In the genomic region with DNA sequence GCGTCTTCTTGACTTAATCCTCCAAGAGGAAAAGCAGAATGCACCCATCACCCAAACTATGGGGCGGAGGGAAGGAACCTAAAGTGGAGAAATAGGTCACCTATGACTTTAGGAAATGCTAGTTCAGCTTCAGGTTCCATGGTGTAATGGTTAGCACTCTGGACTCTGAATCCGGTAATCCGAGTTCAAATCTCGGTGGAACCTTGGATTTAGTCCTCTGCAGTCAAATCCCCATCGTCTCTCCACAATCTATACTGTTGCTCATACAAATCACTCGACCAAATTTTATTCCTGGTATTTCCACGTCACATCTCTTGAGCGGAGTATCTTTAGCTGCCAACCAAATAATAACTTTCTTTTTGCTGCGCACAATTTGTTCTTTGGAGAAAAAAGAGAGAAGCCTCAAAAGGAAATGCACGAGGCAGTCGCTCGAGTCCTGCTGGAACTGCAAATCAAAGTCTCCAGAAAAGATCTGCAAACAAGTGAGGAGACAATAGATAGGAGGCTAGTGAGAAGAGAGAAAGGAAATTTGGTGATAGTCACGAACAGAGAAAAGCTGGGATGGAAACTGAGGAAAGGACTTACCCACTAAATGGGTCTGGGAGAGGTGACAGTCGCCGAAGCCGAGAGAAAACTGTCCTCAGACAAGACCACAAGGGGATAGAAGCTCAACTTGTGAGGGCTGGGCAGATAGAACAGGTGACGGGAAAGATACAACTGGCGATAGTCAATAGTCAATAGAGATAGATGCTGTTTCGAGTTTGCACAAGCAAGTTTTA, we compare ENCODE assay signal across 1 cellular context.
TF ChIP-seq lines count a peak whose summit lies in the region.

No MANE protein-coding gene starts in this region.

TF ChIP-seq in H1, 55 proteins besides CTCF, POLR2A, EP300 and RAD21:
- TF ChIP-seq GABPA (IDR thresholded peaks at IDR 0.05; ENCODE audit: borderline replicate concordance, insufficient read depth, low read length) = no peak
- 0 out of 2 replicates have a peak, but pooled peaks have one; percentile 20 for TF ChIP-seq TCF12 (IDR thresholded peaks at IDR 0.05; ENCODE audit: low read depth, low read length)
- peak; percentile 69 for TF ChIP-seq ASH2L (IDR thresholded peaks at IDR 0.05; ENCODE audit: low read length)
- TF ChIP-seq KDM4A (IDR thresholded peaks at IDR 0.05; ENCODE audit: low read depth, low read length, severe bottlenecking) = no peak
- peak; percentile 100 for TF ChIP-seq TBP (IDR thresholded peaks at IDR 0.05; ENCODE audit: low read depth, low read length)
- no peak for TF ChIP-seq ZNF274 (IDR thresholded peaks at IDR 0.05; ENCODE audit: borderline replicate concordance, extremely low read depth, low read length)
- no peak for TF ChIP-seq CHD2 (IDR thresholded peaks at IDR 0.05; ENCODE audit: low read length)
- peak; percentile 70 for TF ChIP-seq TEAD4 (IDR thresholded peaks at IDR 0.05; ENCODE audit: low read depth, low read length)
- TF ChIP-seq BCL11A (IDR thresholded peaks at IDR 0.05; ENCODE audit: low read depth in 2 of 2, low read length in 2 of 2) = no peak
- TF ChIP-seq TAF1 (IDR thresholded peaks at IDR 0.05; ENCODE audit: low read depth, low read length) = no peak
- TF ChIP-seq CBX8 (IDR thresholded peaks at IDR 0.05; ENCODE audit: borderline replicate concordance, low read depth, low read length) = no peak
- TF ChIP-seq, protein P1, sequence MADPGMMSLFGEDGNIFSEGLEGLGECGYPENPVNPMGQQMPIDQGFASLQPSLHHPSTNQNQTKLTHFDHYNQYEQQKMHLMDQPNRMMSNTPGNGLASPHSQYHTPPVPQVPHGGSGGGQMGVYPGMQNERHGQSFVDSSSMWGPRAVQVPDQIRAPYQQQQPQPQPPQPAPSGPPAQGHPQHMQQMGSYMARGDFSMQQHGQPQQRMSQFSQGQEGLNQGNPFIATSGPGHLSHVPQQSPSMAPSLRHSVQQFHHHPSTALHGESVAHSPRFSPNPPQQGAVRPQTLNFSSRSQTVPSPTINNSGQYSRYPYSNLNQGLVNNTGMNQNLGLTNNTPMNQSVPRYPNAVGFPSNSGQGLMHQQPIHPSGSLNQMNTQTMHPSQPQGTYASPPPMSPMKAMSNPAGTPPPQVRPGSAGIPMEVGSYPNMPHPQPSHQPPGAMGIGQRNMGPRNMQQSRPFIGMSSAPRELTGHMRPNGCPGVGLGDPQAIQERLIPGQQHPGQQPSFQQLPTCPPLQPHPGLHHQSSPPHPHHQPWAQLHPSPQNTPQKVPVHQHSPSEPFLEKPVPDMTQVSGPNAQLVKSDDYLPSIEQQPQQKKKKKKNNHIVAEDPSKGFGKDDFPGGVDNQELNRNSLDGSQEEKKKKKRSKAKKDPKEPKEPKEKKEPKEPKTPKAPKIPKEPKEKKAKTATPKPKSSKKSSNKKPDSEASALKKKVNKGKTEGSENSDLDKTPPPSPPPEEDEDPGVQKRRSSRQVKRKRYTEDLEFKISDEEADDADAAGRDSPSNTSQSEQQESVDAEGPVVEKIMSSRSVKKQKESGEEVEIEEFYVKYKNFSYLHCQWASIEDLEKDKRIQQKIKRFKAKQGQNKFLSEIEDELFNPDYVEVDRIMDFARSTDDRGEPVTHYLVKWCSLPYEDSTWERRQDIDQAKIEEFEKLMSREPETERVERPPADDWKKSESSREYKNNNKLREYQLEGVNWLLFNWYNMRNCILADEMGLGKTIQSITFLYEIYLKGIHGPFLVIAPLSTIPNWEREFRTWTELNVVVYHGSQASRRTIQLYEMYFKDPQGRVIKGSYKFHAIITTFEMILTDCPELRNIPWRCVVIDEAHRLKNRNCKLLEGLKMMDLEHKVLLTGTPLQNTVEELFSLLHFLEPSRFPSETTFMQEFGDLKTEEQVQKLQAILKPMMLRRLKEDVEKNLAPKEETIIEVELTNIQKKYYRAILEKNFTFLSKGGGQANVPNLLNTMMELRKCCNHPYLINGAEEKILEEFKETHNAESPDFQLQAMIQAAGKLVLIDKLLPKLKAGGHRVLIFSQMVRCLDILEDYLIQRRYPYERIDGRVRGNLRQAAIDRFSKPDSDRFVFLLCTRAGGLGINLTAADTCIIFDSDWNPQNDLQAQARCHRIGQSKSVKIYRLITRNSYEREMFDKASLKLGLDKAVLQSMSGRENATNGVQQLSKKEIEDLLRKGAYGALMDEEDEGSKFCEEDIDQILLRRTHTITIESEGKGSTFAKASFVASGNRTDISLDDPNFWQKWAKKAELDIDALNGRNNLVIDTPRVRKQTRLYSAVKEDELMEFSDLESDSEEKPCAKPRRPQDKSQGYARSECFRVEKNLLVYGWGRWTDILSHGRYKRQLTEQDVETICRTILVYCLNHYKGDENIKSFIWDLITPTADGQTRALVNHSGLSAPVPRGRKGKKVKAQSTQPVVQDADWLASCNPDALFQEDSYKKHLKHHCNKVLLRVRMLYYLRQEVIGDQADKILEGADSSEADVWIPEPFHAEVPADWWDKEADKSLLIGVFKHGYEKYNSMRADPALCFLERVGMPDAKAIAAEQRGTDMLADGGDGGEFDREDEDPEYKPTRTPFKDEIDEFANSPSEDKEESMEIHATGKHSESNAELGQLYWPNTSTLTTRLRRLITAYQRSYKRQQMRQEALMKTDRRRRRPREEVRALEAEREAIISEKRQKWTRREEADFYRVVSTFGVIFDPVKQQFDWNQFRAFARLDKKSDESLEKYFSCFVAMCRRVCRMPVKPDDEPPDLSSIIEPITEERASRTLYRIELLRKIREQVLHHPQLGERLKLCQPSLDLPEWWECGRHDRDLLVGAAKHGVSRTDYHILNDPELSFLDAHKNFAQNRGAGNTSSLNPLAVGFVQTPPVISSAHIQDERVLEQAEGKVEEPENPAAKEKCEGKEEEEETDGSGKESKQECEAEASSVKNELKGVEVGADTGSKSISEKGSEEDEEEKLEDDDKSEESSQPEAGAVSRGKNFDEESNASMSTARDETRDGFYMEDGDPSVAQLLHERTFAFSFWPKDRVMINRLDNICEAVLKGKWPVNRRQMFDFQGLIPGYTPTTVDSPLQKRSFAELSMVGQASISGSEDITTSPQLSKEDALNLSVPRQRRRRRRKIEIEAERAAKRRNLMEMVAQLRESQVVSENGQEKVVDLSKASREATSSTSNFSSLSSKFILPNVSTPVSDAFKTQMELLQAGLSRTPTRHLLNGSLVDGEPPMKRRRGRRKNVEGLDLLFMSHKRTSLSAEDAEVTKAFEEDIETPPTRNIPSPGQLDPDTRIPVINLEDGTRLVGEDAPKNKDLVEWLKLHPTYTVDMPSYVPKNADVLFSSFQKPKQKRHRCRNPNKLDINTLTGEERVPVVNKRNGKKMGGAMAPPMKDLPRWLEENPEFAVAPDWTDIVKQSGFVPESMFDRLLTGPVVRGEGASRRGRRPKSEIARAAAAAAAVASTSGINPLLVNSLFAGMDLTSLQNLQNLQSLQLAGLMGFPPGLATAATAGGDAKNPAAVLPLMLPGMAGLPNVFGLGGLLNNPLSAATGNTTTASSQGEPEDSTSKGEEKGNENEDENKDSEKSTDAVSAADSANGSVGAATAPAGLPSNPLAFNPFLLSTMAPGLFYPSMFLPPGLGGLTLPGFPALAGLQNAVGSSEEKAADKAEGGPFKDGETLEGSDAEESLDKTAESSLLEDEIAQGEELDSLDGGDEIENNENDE (IDR thresholded peaks at IDR 0.05; ENCODE audit: insufficient replicate concordance, low read length) = no peak
- no peak; the same call in 1 of the 2 replicates for TF ChIP-seq NRF1 (IDR thresholded peaks at IDR 0.05; ENCODE audit: low read depth, low read length)
- TF ChIP-seq KDM5A (IDR thresholded peaks at IDR 0.05; ENCODE audit: low read length) = no peak
- no peak for TF ChIP-seq SRF (IDR thresholded peaks at IDR 0.05; ENCODE audit: low read depth, low read length)
- no peak for TF ChIP-seq EZH2 (IDR thresholded peaks at IDR 0.05; ENCODE audit: low read depth, low read length, severe bottlenecking)
- no peak for TF ChIP-seq FOSL1 (IDR thresholded peaks at IDR 0.05; ENCODE audit: insufficient read depth, low read depth, low read length)
- no peak for TF ChIP-seq NANOG (IDR thresholded peaks at IDR 0.05; ENCODE audit: insufficient read depth, low read depth, low read length, poor library complexity, severe bottlenecking)
- TF ChIP-seq RXRA (IDR thresholded peaks at IDR 0.05; ENCODE audit: insufficient read depth, low read depth, low read length) = no peak
- TF ChIP-seq, protein P2, sequence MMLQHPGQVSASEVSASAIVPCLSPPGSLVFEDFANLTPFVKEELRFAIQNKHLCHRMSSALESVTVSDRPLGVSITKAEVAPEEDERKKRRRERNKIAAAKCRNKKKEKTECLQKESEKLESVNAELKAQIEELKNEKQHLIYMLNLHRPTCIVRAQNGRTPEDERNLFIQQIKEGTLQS (IDR thresholded peaks at IDR 0.05; ENCODE audit: insufficient read depth, low read depth, low read length) = no peak
- no peak; the same call in 1 of the 2 replicates for TF ChIP-seq CREB1 (IDR thresholded peaks at IDR 0.05)
- no peak for TF ChIP-seq SIN3A (conservative IDR thresholded peaks at IDR 0.05 in 1 of 2, IDR thresholded peaks at IDR 0.05 in 1 of 2; ENCODE audit: low read depth in 1 of 2, low read length in 2 of 2)
- TF ChIP-seq PHF8 (conservative IDR thresholded peaks at IDR 0.05; ENCODE audit: low read depth, low read length) = no peak
- no peak for TF ChIP-seq BACH1 (IDR thresholded peaks at IDR 0.05; ENCODE audit: low read length)
- TF ChIP-seq, protein P3, sequence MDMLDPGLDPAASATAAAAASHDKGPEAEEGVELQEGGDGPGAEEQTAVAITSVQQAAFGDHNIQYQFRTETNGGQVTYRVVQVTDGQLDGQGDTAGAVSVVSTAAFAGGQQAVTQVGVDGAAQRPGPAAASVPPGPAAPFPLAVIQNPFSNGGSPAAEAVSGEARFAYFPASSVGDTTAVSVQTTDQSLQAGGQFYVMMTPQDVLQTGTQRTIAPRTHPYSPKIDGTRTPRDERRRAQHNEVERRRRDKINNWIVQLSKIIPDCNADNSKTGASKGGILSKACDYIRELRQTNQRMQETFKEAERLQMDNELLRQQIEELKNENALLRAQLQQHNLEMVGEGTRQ (IDR thresholded peaks at IDR 0.05; ENCODE audit: low read length) = no peak
- no peak for TF ChIP-seq SIRT6 (IDR thresholded peaks at IDR 0.05; ENCODE audit: low read length)
- TF ChIP-seq HDAC6 (IDR thresholded peaks at IDR 0.05; ENCODE audit: low read depth, low read length) = no peak
- TF ChIP-seq SAP30 (IDR thresholded peaks at IDR 0.05; ENCODE audit: insufficient read depth, insufficient replicate concordance, low read length) = peak; percentile 43
- no peak for TF ChIP-seq RBBP5 (IDR thresholded peaks at IDR 0.05; ENCODE audit: borderline replicate concordance, low read depth, low read length)
- TF ChIP-seq RNF2 (IDR thresholded peaks at IDR 0.05; ENCODE audit: borderline replicate concordance, low read depth, low read length, missing control alignments, poor library complexity, severe bottlenecking) = no peak
- no peak for TF ChIP-seq SUZ12 (IDR thresholded peaks at IDR 0.05; ENCODE audit: low read length)
- TF ChIP-seq BRCA1 (IDR thresholded peaks at IDR 0.05; ENCODE audit: low read depth, low read length) = no peak
- no peak for TF ChIP-seq CBX5 (IDR thresholded peaks at IDR 0.05; ENCODE audit: low read depth, low read length)
- TF ChIP-seq SP1 (IDR thresholded peaks at IDR 0.05; ENCODE audit: low read depth, low read length) = no peak
- no peak for TF ChIP-seq KDM1A (IDR thresholded peaks at IDR 0.05; ENCODE audit: borderline replicate concordance, low read length)
- no peak for TF ChIP-seq CHD1 (IDR thresholded peaks at IDR 0.05; ENCODE audit: low read depth, low read length)
- TF ChIP-seq POLR2AphosphoS5 (IDR thresholded peaks at IDR 0.05; ENCODE audit: low read depth, low read length) = no peak
- no peak for TF ChIP-seq EGR1 (IDR thresholded peaks at IDR 0.05; ENCODE audit: borderline replicate concordance, low read depth, low read length)
- no peak for TF ChIP-seq SP2 (IDR thresholded peaks at IDR 0.05; ENCODE audit: low read length)
- no peak for TF ChIP-seq POU5F1 (IDR thresholded peaks at IDR 0.05; ENCODE audit: low read depth, low read length)
- TF ChIP-seq CEBPB (IDR thresholded peaks at IDR 0.05; ENCODE audit: low read depth, low read length) = 0 out of 2 replicates have a peak, but pooled peaks have one; percentile 48
- TF ChIP-seq SIX5 (IDR thresholded peaks at IDR 0.05; ENCODE audit: low read depth, low read length) = no peak
- TF ChIP-seq RFX5 (IDR thresholded peaks at IDR 0.05; ENCODE audit: borderline replicate concordance, low read depth, low read length) = no peak
- peak; percentile 53; the same call in 1 of the 2 replicates for TF ChIP-seq YY1 (IDR thresholded peaks at IDR 0.05; ENCODE audit: low read depth, low read length)
- no peak for TF ChIP-seq HDAC2 (IDR thresholded peaks at IDR 0.05; ENCODE audit: borderline replicate concordance in 1 of 2, low read depth in 2 of 2, low read length in 2 of 2)
- TF ChIP-seq JUND (IDR thresholded peaks at IDR 0.05; ENCODE audit: low read length) = no peak
- no peak for TF ChIP-seq TAF7 (optimal IDR thresholded peaks at IDR 0.05; ENCODE audit: borderline replicate concordance, low read depth, low read length)
- TF ChIP-seq MAFK (IDR thresholded peaks at IDR 0.05; ENCODE audit: low read depth, low read length) = peak; percentile 16; the same call in 1 of the 2 replicates
- TF ChIP-seq SP4 (IDR thresholded peaks at IDR 0.05; ENCODE audit: low read length) = no peak
- TF ChIP-seq, protein P4, sequence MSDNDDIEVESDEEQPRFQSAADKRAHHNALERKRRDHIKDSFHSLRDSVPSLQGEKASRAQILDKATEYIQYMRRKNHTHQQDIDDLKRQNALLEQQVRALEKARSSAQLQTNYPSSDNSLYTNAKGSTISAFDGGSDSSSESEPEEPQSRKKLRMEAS (IDR thresholded peaks at IDR 0.05) = no peak
- TF ChIP-seq, protein P5, sequence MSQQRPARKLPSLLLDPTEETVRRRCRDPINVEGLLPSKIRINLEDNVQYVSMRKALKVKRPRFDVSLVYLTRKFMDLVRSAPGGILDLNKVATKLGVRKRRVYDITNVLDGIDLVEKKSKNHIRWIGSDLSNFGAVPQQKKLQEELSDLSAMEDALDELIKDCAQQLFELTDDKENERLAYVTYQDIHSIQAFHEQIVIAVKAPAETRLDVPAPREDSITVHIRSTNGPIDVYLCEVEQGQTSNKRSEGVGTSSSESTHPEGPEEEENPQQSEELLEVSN (IDR thresholded peaks at IDR 0.05) = peak; percentile 53; the same call in 1 of the 2 replicates
- no peak for TF ChIP-seq GTF2F1 (IDR thresholded peaks at IDR 0.05; ENCODE audit: borderline replicate concordance, low read depth, low read length)
- TF ChIP-seq, protein P6, sequence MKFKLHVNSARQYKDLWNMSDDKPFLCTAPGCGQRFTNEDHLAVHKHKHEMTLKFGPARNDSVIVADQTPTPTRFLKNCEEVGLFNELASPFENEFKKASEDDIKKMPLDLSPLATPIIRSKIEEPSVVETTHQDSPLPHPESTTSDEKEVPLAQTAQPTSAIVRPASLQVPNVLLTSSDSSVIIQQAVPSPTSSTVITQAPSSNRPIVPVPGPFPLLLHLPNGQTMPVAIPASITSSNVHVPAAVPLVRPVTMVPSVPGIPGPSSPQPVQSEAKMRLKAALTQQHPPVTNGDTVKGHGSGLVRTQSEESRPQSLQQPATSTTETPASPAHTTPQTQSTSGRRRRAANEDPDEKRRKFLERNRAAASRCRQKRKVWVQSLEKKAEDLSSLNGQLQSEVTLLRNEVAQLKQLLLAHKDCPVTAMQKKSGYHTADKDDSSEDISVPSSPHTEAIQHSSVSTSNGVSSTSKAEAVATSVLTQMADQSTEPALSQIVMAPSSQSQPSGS (IDR thresholded peaks at IDR 0.05; ENCODE audit: low read length) = peak; percentile 76; the same call in 1 of the 2 replicates
- TF ChIP-seq CTBP2 (IDR thresholded peaks at IDR 0.05; ENCODE audit: borderline replicate concordance, insufficient read depth, insufficient read length, low read length) = no peak
- TF ChIP-seq JUN (IDR thresholded peaks at IDR 0.05; ENCODE audit: low read depth, low read length) = no peak
TF ChIP-seq in H1: peak in this region for 10.
